1 cellular context compared by ENCODE assay signal in genomic region chr22:47173535-47174021, GRCh38.
TF ChIP-seq lines count a peak whose summit lies in the region.

No MANE protein-coding gene starts in this region.

TF ChIP-seq in HepG2, 621 proteins besides CTCF, POLR2A, EP300 and RAD21 (continued from another document):
- no peak for TF ChIP-seq ZBTB43 (CRISPR knock-in tag; conservative IDR thresholded peaks at IDR 0.05)
- TF ChIP-seq ZNF3 (CRISPR knock-in tag; IDR thresholded peaks at IDR 0.05) = no peak
- TF ChIP-seq KLF12 (CRISPR knock-in tag; IDR thresholded peaks at IDR 0.05; ENCODE audit: borderline replicate concordance) = no peak
- no peak for TF ChIP-seq ZC3H4 (CRISPR knock-in tag; IDR thresholded peaks at IDR 0.05; ENCODE audit: borderline replicate concordance)
- TF ChIP-seq CEBPG (CRISPR knock-in tag; IDR thresholded peaks at IDR 0.05) = no peak
- TF ChIP-seq CREB3 (CRISPR knock-in tag; IDR thresholded peaks at IDR 0.05) = no peak
- TF ChIP-seq ZNF430 (CRISPR knock-in tag; IDR thresholded peaks at IDR 0.05) = no peak
- TF ChIP-seq FOXK2 (IDR thresholded peaks at IDR 0.05) = no peak
- TF ChIP-seq ZBTB8A (CRISPR knock-in tag; IDR thresholded peaks at IDR 0.05; ENCODE audit: borderline replicate concordance, low read depth) = no peak
